33 cellular contexts compared by ENCODE assay signal in genomic region chr3:139456391-139456790, GRCh38. TPM values are rescaled to one million over a fixed set of nuclear protein-coding genes. Genes with fewer than 3 reads are reported as not detected.
"Had no signal": no experiment of that assay in that cellular context is flagged by ENCODE, and none has a peak within 500 bp of the region (broad histone marks: within the 10 kb centered on the region; RNA-seq: fewer than 3 reads in every experiment).

No MANE protein-coding gene starts in this region.

- H3K27me3 Mint-ChIP-seq: activated CD4-positive, alpha-beta memory T cell treated with anti-CD3 and anti-CD28 coated beads, Interleukin-2, amount 10 ng/mL, durations not matched to agents 7 days and 5 days; activated CD4-positive, alpha-beta T cell treated with anti-CD3 and anti-CD28 coated beads, Interleukin-2, amount 10 ng/mL, durations not matched to agents 7 days and 5 days; activated naive CD8-positive, alpha-beta T cell; activated T-cell treated with anti-CD3 and anti-CD28 coated beads, Interleukin-2, amount 50 U/mL, for 24 hours had no signal

- H3K9me3 Mint-ChIP-seq: activated CD4-positive, alpha-beta memory T cell treated with anti-CD3 and anti-CD28 coated beads, Interleukin-2, amount 10 ng/mL, durations not matched to agents 7 days and 5 days; activated CD4-positive, alpha-beta T cell treated with anti-CD3 and anti-CD28 coated beads, Interleukin-2, amount 10 ng/mL, durations not matched to agents 7 days and 5 days; activated T-cell treated with anti-CD3 and anti-CD28 coated beads, Interleukin-2, amount 50 U/mL, for 24 hours; activated T-cell treated with anti-CD3 and anti-CD28 coated beads, Interleukin-2, amount 50 U/mL, for 72 hours; WTC11 had no signal

- H3K27ac Mint-ChIP-seq: activated CD4-positive, alpha-beta memory T cell treated with anti-CD3 and anti-CD28 coated beads, Interleukin-2, amount 10 ng/mL, durations not matched to agents 7 days and 5 days; activated CD4-positive, alpha-beta T cell treated with anti-CD3 and anti-CD28 coated beads, Interleukin-2, amount 10 ng/mL, durations not matched to agents 7 days and 5 days; activated naive CD8-positive, alpha-beta T cell; activated T-cell treated with anti-CD3 and anti-CD28 coated beads, Interleukin-2, amount 50 U/mL, for 24 hours; activated T-cell treated with anti-CD3 and anti-CD28 coated beads, Interleukin-2, amount 50 U/mL, for 72 hours; WTC11 had no signal

- DNase-seq: activated CD4-positive, alpha-beta memory T cell treated with anti-CD3 and anti-CD28 coated beads, Interleukin-2, amount 10 ng/mL, durations not matched to agents 7 days and 5 days; activated CD4-positive, alpha-beta T cell treated with anti-CD3 and anti-CD28 coated beads for 1 hour; activated CD4-positive, alpha-beta T cell treated with anti-CD3 and anti-CD28 coated beads for 4 hours; activated CD4-positive, alpha-beta T cell treated with anti-CD3 and anti-CD28 coated beads, Interleukin-2, amount 10 ng/mL, durations not matched to agents 7 days and 5 days; activated CD4-positive, alpha-beta T cell treated with anti-CD3 and anti-CD28 coated beads, Interleukin-2, amount 50 U/mL, for 4 hours; activated CD8-positive, alpha-beta memory T cell treated with anti-CD3 and anti-CD28 coated beads, Interleukin-2, amount 50 U/mL, for 48 hours; activated gamma-delta T cell; activated naive CD4-positive, alpha-beta T cell; activated naive CD4-positive, alpha-beta T cell treated with anti-CD3 and anti-CD28 coated beads, Interleukin-2, amount 50 U/mL, for 16 hours; activated T-cell treated with anti-CD3 and anti-CD28 coated beads for 4 hours; activated T-cell treated with anti-CD3 and anti-CD28 coated beads, Interleukin-2, amount 50 U/mL, for 24 hours; activated T-cell treated with anti-CD3 and anti-CD28 coated beads, Interleukin-2, amount 50 U/mL, for 72 hours; amniotic stem cell; brain microvascular endothelial cell; caudate nucleus; cortex of kidney; dermis blood vessel endothelial cell; effector CD8-positive, alpha-beta T cell; heart right ventricle; T-helper 2 cell had no signal

- H3K27me3 ChIP-seq: brain microvascular endothelial cell, esophagus muscularis mucosa, gastroesophageal sphincter, heart right ventricle had no signal

- H3K4me1 ChIP-seq: esophagus muscularis mucosa, gastroesophageal sphincter had no signal

- ATAC-seq: activated T-cell treated with anti-CD3 and anti-CD28 coated beads, Interleukin-2, amount 50 U/mL, for 72 hours; gastroesophageal sphincter had no signal

- H3K27ac ChIP-seq: brain microvascular endothelial cell, esophagus muscularis mucosa, gastroesophageal sphincter, heart right ventricle, VCaP had no signal

- H3K4me3 ChIP-seq: esophagus muscularis mucosa, gastroesophageal sphincter, heart right ventricle had no signal

- H3K4me3 Mint-ChIP-seq: activated CD4-positive, alpha-beta memory T cell treated with anti-CD3 and anti-CD28 coated beads, Interleukin-2, amount 10 ng/mL, durations not matched to agents 7 days and 5 days; activated CD4-positive, alpha-beta T cell treated with anti-CD3 and anti-CD28 coated beads, Interleukin-2, amount 10 ng/mL, durations not matched to agents 7 days and 5 days; activated naive CD8-positive, alpha-beta T cell; activated T-cell treated with anti-CD3 and anti-CD28 coated beads, Interleukin-2, amount 50 U/mL, for 24 hours; activated T-cell treated with anti-CD3 and anti-CD28 coated beads, Interleukin-2, amount 50 U/mL, for 72 hours; WTC11 had no signal

- H3K36me3 Mint-ChIP-seq: activated naive CD8-positive, alpha-beta T cell; WTC11 had no signal

- H3K36me3 ChIP-seq: brain microvascular endothelial cell, esophagus muscularis mucosa, gastroesophageal sphincter, heart right ventricle had no signal

- FAIRE-seq: astrocyte, colon, endometrium, endothelial cell of umbilical vein, TTC549 had no signal

- H3K4me1 Mint-ChIP-seq: activated CD4-positive, alpha-beta memory T cell treated with anti-CD3 and anti-CD28 coated beads, Interleukin-2, amount 10 ng/mL, durations not matched to agents 7 days and 5 days; activated CD4-positive, alpha-beta T cell treated with anti-CD3 and anti-CD28 coated beads, Interleukin-2, amount 10 ng/mL, durations not matched to agents 7 days and 5 days had no signal

RNA-seq across cellular contexts. Expression of gene RBP2, which starts 19.9 kb away (rescaled TPM):
- total RNA-seq: activated CD4-positive, alpha-beta memory T cell treated with anti-CD3 and anti-CD28 coated beads, Interleukin-2, amount 10 ng/mL, durations not matched to agents 7 days and 5 days; activated CD4-positive, alpha-beta T cell treated with anti-CD3 and anti-CD28 coated beads, Interleukin-2, amount 10 ng/mL, durations not matched to agents 7 days and 5 days; activated T-cell treated with anti-CD3 and anti-CD28 coated beads, Interleukin-2, amount 50 U/mL, for 72 hours; astrocyte; chondrocyte; dermis blood vessel endothelial cell; endothelial cell of umbilical vein; esophagus muscularis mucosa; gastroesophageal sphincter; glomerular endothelial cell; heart right ventricle; T-helper 1 cell treated with Interleukin-12 subunit alpha and Interleukin-12 subunit beta and Interleukin-4 antibody, amounts not matched to agents 30 ng/mL and 1 ng/mL, for 36 hours; WTC11 had no signal
- polyA plus RNA-seq: endothelial cell of umbilical vein, heart right ventricle had no signal
